ENCODE assay signal across 2 cellular contexts in the genomic region with DNA sequence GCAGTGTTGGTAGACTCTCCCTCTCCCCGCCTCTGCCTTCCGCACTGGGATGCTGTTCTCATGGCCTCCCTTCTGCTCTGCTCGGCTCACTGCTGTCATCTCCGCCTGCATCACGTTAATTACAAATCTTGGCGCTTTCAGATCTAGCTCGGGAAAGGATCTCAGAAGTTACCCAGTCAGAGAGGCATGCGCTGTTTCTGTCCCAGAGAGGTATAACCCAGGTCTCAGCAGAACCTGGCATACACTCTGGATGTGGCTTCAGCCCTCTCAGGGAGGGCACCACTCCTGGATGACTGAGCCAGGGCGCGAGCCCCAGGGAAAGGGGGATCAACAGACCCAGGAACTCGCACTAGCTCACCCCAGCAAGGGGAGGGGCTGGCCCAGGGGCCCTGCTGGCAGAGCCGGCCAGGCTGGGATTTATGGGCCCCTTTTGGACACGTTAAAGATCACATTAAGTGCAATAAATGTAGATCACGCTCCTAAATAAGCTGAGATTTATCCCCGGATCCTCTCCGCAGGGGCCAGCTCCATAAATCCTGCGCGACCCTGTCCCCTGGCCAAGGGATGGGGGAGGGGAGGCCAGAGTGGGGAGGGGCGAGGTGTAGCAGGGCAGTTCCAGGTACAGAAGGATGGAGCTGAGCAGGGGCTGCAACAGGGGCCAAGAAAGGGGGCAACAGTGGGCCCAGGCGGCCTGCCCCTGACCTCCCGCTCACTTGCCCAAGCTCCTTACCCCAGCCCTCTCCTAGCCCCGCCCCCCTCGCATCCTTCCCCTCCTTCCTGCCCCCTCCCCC.
TF ChIP-seq lines count a peak whose summit lies in the region.

No MANE protein-coding gene starts in this region.

TF ChIP-seq in SK-N-SH, 30 proteins besides CTCF, POLR2A, EP300 and RAD21 (continued from another document):
- TF ChIP-seq MXI1 (IDR thresholded peaks at IDR 0.05; ENCODE audit: low read depth, low read length) (no peak), MEF2A (IDR thresholded peaks at IDR 0.05; ENCODE audit: borderline replicate concordance, low read depth) (no peak)

TF ChIP-seq in SK-N-SH treated with all-trans-retinoic acid at 6 μM for 48 hours, 23 proteins besides CTCF, POLR2A, EP300 and RAD21 (continued from another document):
- TF ChIP-seq TCF4 (CRISPR knock-in tag; IDR thresholded peaks at IDR 0.05; ENCODE audit: borderline replicate concordance) = no peak
- TF ChIP-seq BACH2 (CRISPR knock-in tag; IDR thresholded peaks at IDR 0.05; ENCODE audit: borderline replicate concordance) = no peak
- TF ChIP-seq ZNF565 (CRISPR knock-in tag; conservative IDR thresholded peaks at IDR 0.05; ENCODE audit: low read depth) = no peak
